ENCODE assay signal across 8 cellular contexts in genomic region chr9:123338710-123339665, GRCh38. TPM values are rescaled to one million over a fixed set of nuclear protein-coding genes. Genes with fewer than 3 reads are reported as not detected.
DNase-seq lines count a peak whose midpoint lies in the region; ATAC-seq, FAIRE-seq and TF ChIP-seq lines count a peak whose summit lies in the region.

No MANE protein-coding gene starts in this region.

- no peaks in the 10 kb centered on the region for H3F3A ChIP-seq in PC-9 (ENCODE audit: insufficient read depth, low read depth)

- H4K20me1 ChIP-seq in PC-9 (ENCODE audit: insufficient read depth): no peaks in the 10 kb centered on the region

- H3K4me3 ChIP-seq in cardiac fibroblast (replicated peaks in 1 of 2; ENCODE audit: low read depth in 2 of 2, low read length in 2 of 2) (no peak overlapping the region), PC-9 (no peak overlapping the region)

- H3K79me2 ChIP-seq in PC-9 (ENCODE audit: low read depth): no peaks in the 10 kb centered on the region

- no peaks in the 10 kb centered on the region for H3K9me2 ChIP-seq in PC-9 (ENCODE audit: insufficient read depth)

- H3K27ac ChIP-seq in PC-9: no peak overlapping the region

- H3K27me3 ChIP-seq in PC-9 (ENCODE audit: insufficient read depth, low read depth): no peaks in the 10 kb centered on the region

- H3K36me3 ChIP-seq in PC-9 (ENCODE audit: low read depth): no peaks in the 10 kb centered on the region

- no peak overlapping the region for H3K4me2 ChIP-seq in PC-9

- intact Hi-C loops in sciatic nerve (cut with DNase I): no loop called here
- intact Hi-C loops in PC-9 (cut with micrococcal nuclease; ENCODE audit: unreplicated experiment): no loop called here

- 0 out of 2 replicates have a peak, but pooled peaks cover 5% of the 10 kb centered on the region for H3K4me1 ChIP-seq in PC-9 (replicated peaks; ENCODE audit: insufficient read depth)

- FAIRE-seq in frontal cortex (lab: Jason Lieb, UNC): no peak

- no peaks in the 10 kb centered on the region for H3K9me3 ChIP-seq in PC-9 (ENCODE audit: insufficient read depth, low read depth)

- TF ChIP-seq CTCF in cardiac fibroblast (IDR thresholded peaks at IDR 0.05; ENCODE audit: low read depth, low read length): no peak
- no peak for TF ChIP-seq CTCF in PC-9 (conservative IDR thresholded peaks at IDR 0.05)

- CTCF ChIA-PET in PC-9 (lab: Charles Lee): interaction anchor here (0.6 kb wide), 1 partner anchor 213 kb away, joined by 7 read pairs; no protein-coding TSS in a partner anchor

- POLR2A ChIA-PET in PC-9 (lab: Charles Lee; ENCODE audit: unreplicated experiment): interaction anchor here (0.7 kb wide), 1 partner anchor 490 kb away, joined by 3 read pairs; no protein-coding TSS in a partner anchor

- peak; percentile 87 for DNase-seq in UCSD-AML1 (lab: John Stamatoyannopoulos, UW; ENCODE audit: unreplicated experiment)
- peak; percentile 50 to 61 for DNase-seq in cardiac fibroblast (ENCODE audit: low read depth in 2 of 2)
- DNase-seq in sciatic nerve (ENCODE audit: low spot score): no peak
- DNase-seq in NCI-H1105 (lab: John Stamatoyannopoulos, UW): no peak
- DNase-seq in PC-9: no peak
- DNase-seq in frontal cortex (ENCODE audit: low spot score in 2 of 2): no peak

- no peak overlapping the region for H2AFZ ChIP-seq in PC-9

- ATAC-seq in GM18907 (IDR thresholded peaks at IDR 0.05; ENCODE audit: unreplicated experiment) (peak; percentile 72), HG03064 (IDR thresholded peaks at IDR 0.05; ENCODE audit: low read depth, unreplicated experiment) (peak; percentile 45), sciatic nerve (peak; percentile 61)

- no TSS peak for BruUV-seq in PC-9 (replicated peaks; lab: Mats Ljungman, UMichigan)

RNA-seq across cellular contexts. Expression of gene CRB2, which starts 17.0 kb away (rescaled TPM):
- total RNA-seq in sciatic nerve (0.58 TPM), PC-9 (2021) (not detected in 2 replicates), frontal cortex (2.4 TPM)

Comparison
In these comparisons a context has a peak if more than half of its experiments do, and no peak if none do; other contexts are left out.
1. DNase-seq: peak in UCSD-AML1 (single experiment) and cardiac fibroblast (2 of 2); none in sciatic nerve (single experiment), NCI-H1105 (single experiment), PC-9 (0 of 2) and frontal cortex (0 of 2).
2. Peak in every context shown above with its lines, with median percentiles within 50 percentile points of each other: ATAC-seq.